In the genomic region with DNA sequence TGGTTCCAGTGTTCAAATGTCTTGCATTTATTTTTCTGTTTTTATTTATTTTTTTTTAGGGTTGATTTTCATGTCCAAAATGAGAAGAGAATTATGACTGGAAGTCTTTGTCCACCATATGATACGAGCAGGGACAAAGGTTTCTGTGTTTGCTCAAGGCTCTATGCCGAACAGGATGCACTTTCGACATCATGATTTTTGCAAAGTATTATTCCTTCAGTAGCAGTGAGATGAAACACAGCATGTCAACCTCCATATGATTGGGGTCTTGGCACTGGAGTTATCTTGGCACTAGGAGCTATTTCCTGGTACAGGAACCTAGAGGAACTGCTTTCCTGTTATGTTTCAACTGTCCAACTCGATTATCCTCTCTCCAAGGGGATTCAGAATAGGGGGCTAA, we compare ENCODE assay signal across 16 cellular contexts.
DNase-seq lines count a peak whose midpoint lies in the region; ATAC-seq and TF ChIP-seq lines count a peak whose summit lies in the region.
"Had no signal": no experiment of that assay in that cellular context is flagged by ENCODE, and none has a peak within 500 bp of the region (broad histone marks: within the 10 kb centered on the region; RNA-seq: fewer than 3 reads in every experiment).

No MANE protein-coding gene starts in this region.

- no peaks in the 10 kb centered on the region; the same call in 1 of the 2 replicates for H3K27me3 Mint-ChIP-seq in WTC11 (ENCODE audit: low read depth)

- peaks cover 9% of the 10 kb centered on the region for H3K9me3 Mint-ChIP-seq in WTC11
- H3K9me3 Mint-ChIP-seq: CD4-positive, alpha-beta T cell had no signal

- TF ChIP-seq CTCF in C4-2B (conservative IDR thresholded peaks at IDR 0.05) (no peak), WTC11 (IDR thresholded peaks at IDR 0.05) (no peak)

- no peak overlapping the region for H3K4me3 Mint-ChIP-seq in WTC11
- H3K4me3 Mint-ChIP-seq: CD4-positive, alpha-beta T cell; HFFc6 had no signal

- H3K27ac Mint-ChIP-seq in WTC11 = no peak overlapping the region
- H3K27ac Mint-ChIP-seq: CD4-positive, alpha-beta T cell; HFFc6 had no signal

- POLR2A ChIA-PET in WTC11 (lab: Charles Lee) = no interaction called here

- peak overlapping the region; percentile 99; the same call in 1 of the 2 replicates for H3K27ac ChIP-seq in C4-2B
- H3K27ac ChIP-seq: BLaER1 treated with 17β-estradiol and CSF1 and Interleukin-3, amounts not matched to agents 10 nM and 100 nM had no signal

- DNase-seq in dermis blood vessel endothelial cell (peak; percentile 74), foreskin melanocyte (peak; percentile 86), pons (ENCODE audit: low spot score) (peak; percentile 20), WTC11 (ENCODE audit: low spot score) (no peak), G401 (ENCODE audit: low spot score) (no peak)
- DNase-seq: ACHN; CD4-positive, alpha-beta T cell; DMS79 treated with DMSO at 0.1 percent for 48 hours; EL; GDM1; HCEC 1CT; HFFc6 had no signal

- in situ Hi-C loops in G401 (cut with HindIII; ENCODE audit: low sequenced_read_pairs) = no loop called here

- 0 out of 2 replicates have a peak, but pooled peaks cover 3% of the 10 kb centered on the region for H3K36me3 Mint-ChIP-seq in WTC11

- peaks cover 44% of the 10 kb centered on the region for H3K4me1 Mint-ChIP-seq in WTC11

- CTCF ChIA-PET in WTC11 (lab: Charles Lee) = no interaction called here

- ATAC-seq in HG03139 (IDR thresholded peaks at IDR 0.05; ENCODE audit: unreplicated experiment) = no peak
- no peak for ATAC-seq in WTC11
- ATAC-seq: HepG2 had no signal

TF ChIP-seq in WTC11, 78 proteins besides CTCF, POLR2A, EP300 and RAD21 (continues in another document):
- TF ChIP-seq ZNF317 (CRISPR knock-in tag; IDR thresholded peaks at IDR 0.05; ENCODE audit: borderline replicate concordance, low read depth) (no peak), KAT7 (CRISPR knock-in tag; IDR thresholded peaks at IDR 0.05; ENCODE audit: borderline replicate concordance) (no peak), NR1H2 (CRISPR knock-in tag; IDR thresholded peaks at IDR 0.05) (no peak), ZNF416 (CRISPR knock-in tag; IDR thresholded peaks at IDR 0.05) (no peak), NFYB (CRISPR knock-in tag; conservative IDR thresholded peaks at IDR 0.05; ENCODE audit: low read depth) (no peak), FOXJ3 (CRISPR knock-in tag; IDR thresholded peaks at IDR 0.05; ENCODE audit: borderline replicate concordance) (no peak), ELF4 (CRISPR knock-in tag; IDR thresholded peaks at IDR 0.05; ENCODE audit: low read depth) (no peak), CREB1 (CRISPR knock-in tag; IDR thresholded peaks at IDR 0.05) (no peak), ZNF219 (CRISPR knock-in tag; IDR thresholded peaks at IDR 0.05; ENCODE audit: borderline replicate concordance) (no peak), NR2C2 (CRISPR knock-in tag; IDR thresholded peaks at IDR 0.05) (no peak), IRF2 (CRISPR knock-in tag; IDR thresholded peaks at IDR 0.05; ENCODE audit: borderline replicate concordance, low read depth) (no peak), FOXP1 (CRISPR knock-in tag; IDR thresholded peaks at IDR 0.05; ENCODE audit: borderline replicate concordance) (no peak)
- TF ChIP-seq, protein P1, sequence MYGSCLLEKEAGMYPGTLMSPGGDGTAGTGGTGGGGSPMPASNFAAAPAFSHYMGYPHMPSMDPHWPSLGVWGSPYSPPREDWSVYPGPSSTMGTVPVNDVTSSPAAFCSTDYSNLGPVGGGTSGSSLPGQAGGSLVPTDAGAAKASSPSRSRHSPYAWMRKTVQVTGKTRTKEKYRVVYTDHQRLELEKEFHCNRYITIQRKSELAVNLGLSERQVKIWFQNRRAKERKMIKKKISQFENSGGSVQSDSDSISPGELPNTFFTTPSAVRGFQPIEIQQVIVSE (CRISPR knock-in tag; IDR thresholded peaks at IDR 0.05; ENCODE audit: borderline replicate concordance) = no peak
- TF ChIP-seq, protein P2, sequence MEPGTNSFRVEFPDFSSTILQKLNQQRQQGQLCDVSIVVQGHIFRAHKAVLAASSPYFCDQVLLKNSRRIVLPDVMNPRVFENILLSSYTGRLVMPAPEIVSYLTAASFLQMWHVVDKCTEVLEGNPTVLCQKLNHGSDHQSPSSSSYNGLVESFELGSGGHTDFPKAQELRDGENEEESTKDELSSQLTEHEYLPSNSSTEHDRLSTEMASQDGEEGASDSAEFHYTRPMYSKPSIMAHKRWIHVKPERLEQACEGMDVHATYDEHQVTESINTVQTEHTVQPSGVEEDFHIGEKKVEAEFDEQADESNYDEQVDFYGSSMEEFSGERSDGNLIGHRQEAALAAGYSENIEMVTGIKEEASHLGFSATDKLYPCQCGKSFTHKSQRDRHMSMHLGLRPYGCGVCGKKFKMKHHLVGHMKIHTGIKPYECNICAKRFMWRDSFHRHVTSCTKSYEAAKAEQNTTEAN (CRISPR knock-in tag; IDR thresholded peaks at IDR 0.05) = no peak
- TF ChIP-seq, protein P3, sequence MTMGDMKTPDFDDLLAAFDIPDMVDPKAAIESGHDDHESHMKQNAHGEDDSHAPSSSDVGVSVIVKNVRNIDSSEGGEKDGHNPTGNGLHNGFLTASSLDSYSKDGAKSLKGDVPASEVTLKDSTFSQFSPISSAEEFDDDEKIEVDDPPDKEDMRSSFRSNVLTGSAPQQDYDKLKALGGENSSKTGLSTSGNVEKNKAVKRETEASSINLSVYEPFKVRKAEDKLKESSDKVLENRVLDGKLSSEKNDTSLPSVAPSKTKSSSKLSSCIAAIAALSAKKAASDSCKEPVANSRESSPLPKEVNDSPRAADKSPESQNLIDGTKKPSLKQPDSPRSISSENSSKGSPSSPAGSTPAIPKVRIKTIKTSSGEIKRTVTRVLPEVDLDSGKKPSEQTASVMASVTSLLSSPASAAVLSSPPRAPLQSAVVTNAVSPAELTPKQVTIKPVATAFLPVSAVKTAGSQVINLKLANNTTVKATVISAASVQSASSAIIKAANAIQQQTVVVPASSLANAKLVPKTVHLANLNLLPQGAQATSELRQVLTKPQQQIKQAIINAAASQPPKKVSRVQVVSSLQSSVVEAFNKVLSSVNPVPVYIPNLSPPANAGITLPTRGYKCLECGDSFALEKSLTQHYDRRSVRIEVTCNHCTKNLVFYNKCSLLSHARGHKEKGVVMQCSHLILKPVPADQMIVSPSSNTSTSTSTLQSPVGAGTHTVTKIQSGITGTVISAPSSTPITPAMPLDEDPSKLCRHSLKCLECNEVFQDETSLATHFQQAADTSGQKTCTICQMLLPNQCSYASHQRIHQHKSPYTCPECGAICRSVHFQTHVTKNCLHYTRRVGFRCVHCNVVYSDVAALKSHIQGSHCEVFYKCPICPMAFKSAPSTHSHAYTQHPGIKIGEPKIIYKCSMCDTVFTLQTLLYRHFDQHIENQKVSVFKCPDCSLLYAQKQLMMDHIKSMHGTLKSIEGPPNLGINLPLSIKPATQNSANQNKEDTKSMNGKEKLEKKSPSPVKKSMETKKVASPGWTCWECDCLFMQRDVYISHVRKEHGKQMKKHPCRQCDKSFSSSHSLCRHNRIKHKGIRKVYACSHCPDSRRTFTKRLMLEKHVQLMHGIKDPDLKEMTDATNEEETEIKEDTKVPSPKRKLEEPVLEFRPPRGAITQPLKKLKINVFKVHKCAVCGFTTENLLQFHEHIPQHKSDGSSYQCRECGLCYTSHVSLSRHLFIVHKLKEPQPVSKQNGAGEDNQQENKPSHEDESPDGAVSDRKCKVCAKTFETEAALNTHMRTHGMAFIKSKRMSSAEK (CRISPR knock-in tag; IDR thresholded peaks at IDR 0.05; ENCODE audit: borderline replicate concordance) = no peak
- TF ChIP-seq, protein P4, sequence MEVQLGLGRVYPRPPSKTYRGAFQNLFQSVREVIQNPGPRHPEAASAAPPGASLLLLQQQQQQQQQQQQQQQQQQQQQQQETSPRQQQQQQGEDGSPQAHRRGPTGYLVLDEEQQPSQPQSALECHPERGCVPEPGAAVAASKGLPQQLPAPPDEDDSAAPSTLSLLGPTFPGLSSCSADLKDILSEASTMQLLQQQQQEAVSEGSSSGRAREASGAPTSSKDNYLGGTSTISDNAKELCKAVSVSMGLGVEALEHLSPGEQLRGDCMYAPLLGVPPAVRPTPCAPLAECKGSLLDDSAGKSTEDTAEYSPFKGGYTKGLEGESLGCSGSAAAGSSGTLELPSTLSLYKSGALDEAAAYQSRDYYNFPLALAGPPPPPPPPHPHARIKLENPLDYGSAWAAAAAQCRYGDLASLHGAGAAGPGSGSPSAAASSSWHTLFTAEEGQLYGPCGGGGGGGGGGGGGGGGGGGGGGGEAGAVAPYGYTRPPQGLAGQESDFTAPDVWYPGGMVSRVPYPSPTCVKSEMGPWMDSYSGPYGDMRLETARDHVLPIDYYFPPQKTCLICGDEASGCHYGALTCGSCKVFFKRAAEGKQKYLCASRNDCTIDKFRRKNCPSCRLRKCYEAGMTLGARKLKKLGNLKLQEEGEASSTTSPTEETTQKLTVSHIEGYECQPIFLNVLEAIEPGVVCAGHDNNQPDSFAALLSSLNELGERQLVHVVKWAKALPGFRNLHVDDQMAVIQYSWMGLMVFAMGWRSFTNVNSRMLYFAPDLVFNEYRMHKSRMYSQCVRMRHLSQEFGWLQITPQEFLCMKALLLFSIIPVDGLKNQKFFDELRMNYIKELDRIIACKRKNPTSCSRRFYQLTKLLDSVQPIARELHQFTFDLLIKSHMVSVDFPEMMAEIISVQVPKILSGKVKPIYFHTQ (CRISPR knock-in tag; IDR thresholded peaks at IDR 0.05) = no peak
- TF ChIP-seq, protein P5, sequence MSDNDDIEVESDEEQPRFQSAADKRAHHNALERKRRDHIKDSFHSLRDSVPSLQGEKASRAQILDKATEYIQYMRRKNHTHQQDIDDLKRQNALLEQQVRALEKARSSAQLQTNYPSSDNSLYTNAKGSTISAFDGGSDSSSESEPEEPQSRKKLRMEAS (CRISPR knock-in tag; IDR thresholded peaks at IDR 0.05) = no peak
- TF ChIP-seq, protein P6, sequence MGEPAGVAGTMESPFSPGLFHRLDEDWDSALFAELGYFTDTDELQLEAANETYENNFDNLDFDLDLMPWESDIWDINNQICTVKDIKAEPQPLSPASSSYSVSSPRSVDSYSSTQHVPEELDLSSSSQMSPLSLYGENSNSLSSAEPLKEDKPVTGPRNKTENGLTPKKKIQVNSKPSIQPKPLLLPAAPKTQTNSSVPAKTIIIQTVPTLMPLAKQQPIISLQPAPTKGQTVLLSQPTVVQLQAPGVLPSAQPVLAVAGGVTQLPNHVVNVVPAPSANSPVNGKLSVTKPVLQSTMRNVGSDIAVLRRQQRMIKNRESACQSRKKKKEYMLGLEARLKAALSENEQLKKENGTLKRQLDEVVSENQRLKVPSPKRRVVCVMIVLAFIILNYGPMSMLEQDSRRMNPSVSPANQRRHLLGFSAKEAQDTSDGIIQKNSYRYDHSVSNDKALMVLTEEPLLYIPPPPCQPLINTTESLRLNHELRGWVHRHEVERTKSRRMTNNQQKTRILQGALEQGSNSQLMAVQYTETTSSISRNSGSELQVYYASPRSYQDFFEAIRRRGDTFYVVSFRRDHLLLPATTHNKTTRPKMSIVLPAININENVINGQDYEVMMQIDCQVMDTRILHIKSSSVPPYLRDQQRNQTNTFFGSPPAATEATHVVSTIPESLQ (CRISPR knock-in tag; IDR thresholded peaks at IDR 0.05) = no peak

Comparison
In these comparisons a context has a peak if more than half of its experiments do, and no peak if none do; other contexts are left out.
1. DNase-seq: peak in dermis blood vessel endothelial cell (single experiment), foreskin melanocyte (single experiment) and pons (single experiment); none in WTC11 (single experiment) and G401 (single experiment).